16 cellular contexts compared by ENCODE assay signal in the genomic region with DNA sequence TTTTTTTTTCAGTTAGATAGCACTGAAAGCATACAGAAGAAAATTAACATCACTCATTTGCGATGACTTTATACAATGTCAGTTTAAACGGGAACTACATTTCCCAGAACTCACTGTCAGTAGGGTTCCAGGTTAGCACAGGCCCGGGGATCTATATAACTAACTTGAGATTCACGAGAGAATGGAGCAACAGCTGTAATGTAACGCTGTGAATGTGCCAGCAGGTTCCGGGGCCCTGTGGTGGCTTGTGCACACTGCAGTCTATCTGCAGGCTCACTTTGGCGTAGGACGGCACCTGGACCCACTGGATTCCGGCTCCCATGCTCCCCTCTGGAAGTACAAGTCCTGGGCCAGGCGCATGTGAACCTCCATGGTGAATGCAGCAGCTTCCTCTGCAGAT. TPM values are rescaled to one million over a fixed set of nuclear protein-coding genes. Genes with fewer than 3 reads are reported as not detected.
DNase-seq lines count a peak whose midpoint lies in the region; ATAC-seq and TF ChIP-seq lines count a peak whose summit lies in the region.
"Had no signal": no experiment of that assay in that cellular context is flagged by ENCODE, and none has a peak within 500 bp of the region (broad histone marks: within the 10 kb centered on the region; RNA-seq: fewer than 3 reads in every experiment).

No MANE protein-coding gene starts in this region.

- H3K27me3 Mint-ChIP-seq in natural killer cell treated with Interleukin-12 subunit alpha and Interleukin-12 subunit beta and Interleukin-15 and Interleukin-18, amount 100 ng/mL, for 72 hours = no peaks in the 10 kb centered on the region
- H3K27me3 Mint-ChIP-seq in natural killer cell (ENCODE audit: low read depth in 2 of 2) = peaks cover 0 to 3% of the 10 kb centered on the region in 2 donors
- peaks cover 10% of the 10 kb centered on the region for H3K27me3 Mint-ChIP-seq in activated T-cell treated with anti-CD3 and anti-CD28 coated beads, Interleukin-2, amount 50 U/mL, for 24 hours

- no peak overlapping the region for H3K4ac ChIP-seq in trophoblast cell (ENCODE audit: low read depth, low read length)

- H4K12ac ChIP-seq in trophoblast cell (ENCODE audit: low read depth, low read length) = no peak overlapping the region

- no peak overlapping the region for H3K14ac ChIP-seq in trophoblast cell (ENCODE audit: low read length)

- H2AFZ ChIP-seq in MM.1S (ENCODE audit: low read length) (no peak overlapping the region), trophoblast cell (ENCODE audit: insufficient read depth, low read length, poor library complexity) (no peak overlapping the region)

- H3K27ac Mint-ChIP-seq in natural killer cell treated with Interleukin-12 subunit alpha and Interleukin-12 subunit beta and Interleukin-15 and Interleukin-18, amount 100 ng/mL, for 72 hours = peak overlapping the region; percentile 93 to 95
- no peak overlapping the region for H3K27ac Mint-ChIP-seq in natural killer cell
- no peak overlapping the region for H3K27ac Mint-ChIP-seq in activated T-cell treated with anti-CD3 and anti-CD28 coated beads, Interleukin-2, amount 50 U/mL, for 24 hours
- H3K27ac Mint-ChIP-seq: IgD-negative memory B cell had no signal

- H4K91ac ChIP-seq in trophoblast cell (ENCODE audit: low read depth, low read length) = peak overlapping the region; percentile 23

- H4K8ac ChIP-seq in trophoblast cell (ENCODE audit: low read depth, low read length) = no peak overlapping the region

- H3K9ac ChIP-seq in MM.1S (ENCODE audit: low read length) = no peak overlapping the region
- H3K9ac ChIP-seq in trophoblast cell (ENCODE audit: low read length) = no peak overlapping the region

- no peaks in the 10 kb centered on the region for H3K79me1 ChIP-seq in trophoblast cell (ENCODE audit: low read length)

- no peak for ATAC-seq in natural killer cell treated with Interleukin-12 subunit alpha and Interleukin-12 subunit beta and Interleukin-15 and Interleukin-18, amount 100 ng/mL, for 72 hours
- ATAC-seq in natural killer cell = no peak

- TF ChIP-seq CTCF in natural killer cell (IDR thresholded peaks at IDR 0.05) (no peak), MM.1S (IDR thresholded peaks at IDR 0.05; ENCODE audit: low read length) (no peak)

- H3K9me2 ChIP-seq in MM.1S (replicated peaks; ENCODE audit: insufficient read depth, low read length) = no peaks in the 10 kb centered on the region

- H3K9me3 ChIP-seq in MM.1S (replicated peaks; ENCODE audit: insufficient read depth, low read length) = no peaks in the 10 kb centered on the region
- peaks cover 10% of the 10 kb centered on the region for H3K9me3 ChIP-seq in trophoblast cell (ENCODE audit: insufficient read depth, low read depth, low read length)

- H3K9me3 Mint-ChIP-seq in natural killer cell treated with Interleukin-12 subunit alpha and Interleukin-12 subunit beta and Interleukin-15 and Interleukin-18, amount 100 ng/mL, for 72 hours = no peaks in the 10 kb centered on the region
- H3K9me3 Mint-ChIP-seq in natural killer cell = peaks cover 0 to 4% of the 10 kb centered on the region in 2 donors
- H3K9me3 Mint-ChIP-seq in activated T-cell treated with anti-CD3 and anti-CD28 coated beads, Interleukin-2, amount 50 U/mL, for 24 hours = peaks cover 8% of the 10 kb centered on the region

- H3K4me3 ChIP-seq in MM.1S (ENCODE audit: low read length) (no peak overlapping the region), trophoblast cell (ENCODE audit: low read depth, low read length) (no peak overlapping the region)
- H3K4me3 ChIP-seq: GM12878 had no signal

- no peak overlapping the region for H3K4me3 Mint-ChIP-seq in natural killer cell treated with Interleukin-12 subunit alpha and Interleukin-12 subunit beta and Interleukin-15 and Interleukin-18, amount 100 ng/mL, for 72 hours
- H3K4me3 Mint-ChIP-seq in natural killer cell = no peak overlapping the region
- no peak overlapping the region for H3K4me3 Mint-ChIP-seq in activated T-cell treated with anti-CD3 and anti-CD28 coated beads, Interleukin-2, amount 50 U/mL, for 24 hours
- H3K4me3 Mint-ChIP-seq: CD4-positive, alpha-beta memory T cell had no signal

- H2AK5ac ChIP-seq in trophoblast cell (ENCODE audit: low read length) = no peak overlapping the region

- H3K4me1 ChIP-seq in MM.1S (ENCODE audit: low read length) (peaks cover 47% of the 10 kb centered on the region), trophoblast cell (ENCODE audit: control insufficient read depth in 1 of 2, insufficient read depth in 2 of 2, low read length in 2 of 2) (peaks cover 0 to 2% of the 10 kb centered on the region in 2 experiments)

- H3K36me3 Mint-ChIP-seq in natural killer cell treated with Interleukin-12 subunit alpha and Interleukin-12 subunit beta and Interleukin-15 and Interleukin-18, amount 100 ng/mL, for 72 hours = peaks cover 12% of the 10 kb centered on the region
- H3K36me3 Mint-ChIP-seq in natural killer cell = peaks cover 4% of the 10 kb centered on the region
- no peaks in the 10 kb centered on the region for H3K36me3 Mint-ChIP-seq in activated T-cell treated with anti-CD3 and anti-CD28 coated beads, Interleukin-2, amount 50 U/mL, for 24 hours (ENCODE audit: low read depth)

- H3F3A ChIP-seq in MM.1S (ENCODE audit: insufficient read depth, low read length) = peaks cover 21% of the 10 kb centered on the region

- H3K79me2 ChIP-seq in MM.1S (ENCODE audit: low read length) (no peaks in the 10 kb centered on the region), trophoblast cell (ENCODE audit: control insufficient read depth, insufficient read depth, low read length, poor library complexity) (no peaks in the 10 kb centered on the region)

- H3K4me2 ChIP-seq in MM.1S (ENCODE audit: low read depth, low read length) (no peak overlapping the region), trophoblast cell (ENCODE audit: low read length) (no peak overlapping the region)

- no peaks in the 10 kb centered on the region for H4K20me1 ChIP-seq in MM.1S (ENCODE audit: insufficient read depth, low read length)

- no peaks in the 10 kb centered on the region for H3K36me3 ChIP-seq in MM.1S (replicated peaks; ENCODE audit: insufficient read depth, low read length)
- H3K36me3 ChIP-seq in trophoblast cell (ENCODE audit: control insufficient read depth in 1 of 2, insufficient read depth in 2 of 2, low read length in 2 of 2) = peaks cover 0 to 2% of the 10 kb centered on the region in 2 experiments

- no peak overlapping the region for H3K18ac ChIP-seq in trophoblast cell (ENCODE audit: low read length)

- WGBS in trophoblast cell (ENCODE audit: extremely low coverage, insufficient coverage, insufficient read length) = no CpG with 5 or more reads among the region's 10 CpGs

- no peak for DNase-seq in natural killer cell treated with Interleukin-12 subunit alpha and Interleukin-12 subunit beta and Interleukin-15 and Interleukin-18, amount 100 ng/mL, for 72 hours (ENCODE audit: low spot score)
- DNase-seq in natural killer cell = no peak
- DNase-seq in MM.1S = no peak
- no peak for DNase-seq in epithelial cell of prostate (ENCODE audit: low read depth, low spot score)
- no peak for DNase-seq in trophoblast cell
- DNase-seq in NCI-H446 (lab: John Stamatoyannopoulos, UW) = no peak
- DNase-seq in activated T-cell treated with anti-CD3 and anti-CD28 coated beads, Interleukin-2, amount 50 U/mL, for 24 hours = no peak
- DNase-seq in anterior cingulate cortex (lab: John Stamatoyannopoulos, UW) = no peak
- DNase-seq: 8988T; ACHN; CD4-positive, alpha-beta memory T cell; DMS79 had no signal

- no peak overlapping the region for H2BK5ac ChIP-seq in trophoblast cell (ENCODE audit: low read depth, low read length, poor library complexity)

- H3K27me3 ChIP-seq in MM.1S (replicated peaks; ENCODE audit: insufficient read depth, low read length) = no peaks in the 10 kb centered on the region
- no peaks in the 10 kb centered on the region for H3K27me3 ChIP-seq in trophoblast cell (ENCODE audit: insufficient read depth, low read length)

- intact Hi-C loops in natural killer cell (cut with micrococcal nuclease) = no loop called here

- peaks cover 60 to 63% of the 10 kb centered on the region in 2 donors for H3K4me1 Mint-ChIP-seq in natural killer cell treated with Interleukin-12 subunit alpha and Interleukin-12 subunit beta and Interleukin-15 and Interleukin-18, amount 100 ng/mL, for 72 hours (ENCODE audit: low read depth in 2 of 2)
- H3K4me1 Mint-ChIP-seq in natural killer cell = peaks cover 20 to 28% of the 10 kb centered on the region in 2 donors
- H3K4me1 Mint-ChIP-seq in activated T-cell treated with anti-CD3 and anti-CD28 coated beads, Interleukin-2, amount 50 U/mL, for 24 hours (ENCODE audit: low read depth) = peaks cover 18% of the 10 kb centered on the region

- H2BK12ac ChIP-seq in trophoblast cell (ENCODE audit: low read length) = no peak overlapping the region

- no peak overlapping the region for H2BK120ac ChIP-seq in trophoblast cell (ENCODE audit: insufficient read depth, low read length, poor library complexity)

- no peak overlapping the region for H3K23ac ChIP-seq in trophoblast cell (ENCODE audit: low read length)

- peak overlapping the region; percentile 59; the same call in 1 of the 2 replicates for H3K27ac ChIP-seq in MM.1S (ENCODE audit: low read length)
- H3K27ac ChIP-seq in epithelial cell of prostate = peak overlapping the region; percentile 38
- H3K27ac ChIP-seq in trophoblast cell (ENCODE audit: low read depth, low read length) = no peak overlapping the region
- H3K27ac ChIP-seq: C4-2B had no signal

RNA-seq across cellular contexts. Expression of gene CCR1, which starts 19.4 kb away (rescaled TPM):
- 10 to 100 TPM; 52.2 to 92.2 TPM for total RNA-seq in natural killer cell treated with Interleukin-12 subunit alpha and Interleukin-12 subunit beta and Interleukin-15 and Interleukin-18, amount 100 ng/mL, for 72 hours
- total RNA-seq in natural killer cell = 10 to 100 TPM in 1 of 3 donors, 1 to 10 TPM in 2; 2.1 to 26.0 (median 3.8) TPM
- polyA plus RNA-seq in trophoblast cell (2013) = 5.9 and 7.1 TPM in 2 replicates

RNA-seq across cellular contexts. Expression of gene CCR3, which starts 53.6 kb away (rescaled TPM):
- 1 to 10 TPM in 1 of 2 donors, under 1 TPM in 1; 0.55 to 4.3 TPM for total RNA-seq in natural killer cell treated with Interleukin-12 subunit alpha and Interleukin-12 subunit beta and Interleukin-15 and Interleukin-18, amount 100 ng/mL, for 72 hours
- 10 to 100 TPM in 1 of 3 donors, 1 to 10 TPM in 1, not detected in 1; 1.5 to 36.7 TPM for total RNA-seq in natural killer cell
- polyA plus RNA-seq in trophoblast cell (2013) = 0.44 and 0.52 TPM in 2 replicates
- total RNA-seq: HT1080 had no signal

Comparison
In these comparisons a context has a peak if more than half of its experiments do, and no peak if none do; other contexts are left out.
1. H3K27ac Mint-ChIP-seq: peak in natural killer cell treated with Interleukin-12 subunit alpha and Interleukin-12 subunit beta and Interleukin-15 and Interleukin-18, amount 100 ng/mL, for 72 hours (2 of 2); none in natural killer cell (0 of 2) and activated T-cell treated with anti-CD3 and anti-CD28 coated beads, Interleukin-2, amount 50 U/mL, for 24 hours (single experiment).